Comparison of ENCODE assay signal across 9 cellular contexts in genomic region chr11:103659138-103659734, GRCh38.
DNase-seq lines count a peak whose midpoint lies in the region; ATAC-seq and TF ChIP-seq lines count a peak whose summit lies in the region.
"Had no signal": no experiment of that assay in that cellular context is flagged by ENCODE, and none has a peak within 500 bp of the region (broad histone marks: within the 10 kb centered on the region; RNA-seq: fewer than 3 reads in every experiment).

No MANE protein-coding gene starts in this region.

- in situ Hi-C loops in Caki2 (cut with HindIII; ENCODE audit: low pct_unique_long_range_greater_than_20kb, low sequenced_read_pairs) = no loop called here

- ATAC-seq in SK-N-SH treated with all-trans-retinoic acid at 6 μM for 48 hours (peak; percentile 99), GM18861 (IDR thresholded peaks at IDR 0.05; ENCODE audit: unreplicated experiment) (no peak)

- DNase-seq in Caki2 (ENCODE audit: low read depth) (peak; percentile 33), HPDE6-E6E7 (ENCODE audit: extremely low spot score) (peak; percentile 16), kidney glomerular epithelial cell (lab: John Stamatoyannopoulos, UW) (peak; percentile 58), GM19240 (ENCODE audit: insufficient read length, low spot score) (no peak), epidermal melanocyte (ENCODE audit: insufficient read length, low spot score) (no peak), hypothalamus (lab: John Stamatoyannopoulos, UW) (no peak)
- DNase-seq: mesenchymal stem cell had no signal

TF ChIP-seq in SK-N-SH treated with all-trans-retinoic acid at 6 μM for 48 hours, 23 proteins besides CTCF, POLR2A, EP300 and RAD21:
- TF ChIP-seq, protein P1, sequence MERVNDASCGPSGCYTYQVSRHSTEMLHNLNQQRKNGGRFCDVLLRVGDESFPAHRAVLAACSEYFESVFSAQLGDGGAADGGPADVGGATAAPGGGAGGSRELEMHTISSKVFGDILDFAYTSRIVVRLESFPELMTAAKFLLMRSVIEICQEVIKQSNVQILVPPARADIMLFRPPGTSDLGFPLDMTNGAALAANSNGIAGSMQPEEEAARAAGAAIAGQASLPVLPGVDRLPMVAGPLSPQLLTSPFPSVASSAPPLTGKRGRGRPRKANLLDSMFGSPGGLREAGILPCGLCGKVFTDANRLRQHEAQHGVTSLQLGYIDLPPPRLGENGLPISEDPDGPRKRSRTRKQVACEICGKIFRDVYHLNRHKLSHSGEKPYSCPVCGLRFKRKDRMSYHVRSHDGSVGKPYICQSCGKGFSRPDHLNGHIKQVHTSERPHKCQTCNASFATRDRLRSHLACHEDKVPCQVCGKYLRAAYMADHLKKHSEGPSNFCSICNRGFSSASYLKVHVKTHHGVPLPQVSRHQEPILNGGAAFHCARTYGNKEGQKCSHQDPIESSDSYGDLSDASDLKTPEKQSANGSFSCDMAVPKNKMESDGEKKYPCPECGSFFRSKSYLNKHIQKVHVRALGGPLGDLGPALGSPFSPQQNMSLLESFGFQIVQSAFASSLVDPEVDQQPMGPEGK (CRISPR knock-in tag; IDR thresholded peaks at IDR 0.05; ENCODE audit: borderline replicate concordance) = 0 out of 2 replicates have a peak, but pooled peaks have one; percentile 31
- TF ChIP-seq GLIS3 (CRISPR knock-in tag; IDR thresholded peaks at IDR 0.05) = no peak; the same call in 1 of the 2 replicates
- no peak for TF ChIP-seq ARNTL (CRISPR knock-in tag; IDR thresholded peaks at IDR 0.05; ENCODE audit: borderline replicate concordance, low read depth)
- no peak for TF ChIP-seq ZNF70 (CRISPR knock-in tag; IDR thresholded peaks at IDR 0.05)
- peak; percentile 100 for TF ChIP-seq ISL1 (CRISPR knock-in tag; IDR thresholded peaks at IDR 0.05)
- peak; percentile 91 for TF ChIP-seq CSRNP3 (CRISPR knock-in tag; IDR thresholded peaks at IDR 0.05)
- TF ChIP-seq, protein P2, sequence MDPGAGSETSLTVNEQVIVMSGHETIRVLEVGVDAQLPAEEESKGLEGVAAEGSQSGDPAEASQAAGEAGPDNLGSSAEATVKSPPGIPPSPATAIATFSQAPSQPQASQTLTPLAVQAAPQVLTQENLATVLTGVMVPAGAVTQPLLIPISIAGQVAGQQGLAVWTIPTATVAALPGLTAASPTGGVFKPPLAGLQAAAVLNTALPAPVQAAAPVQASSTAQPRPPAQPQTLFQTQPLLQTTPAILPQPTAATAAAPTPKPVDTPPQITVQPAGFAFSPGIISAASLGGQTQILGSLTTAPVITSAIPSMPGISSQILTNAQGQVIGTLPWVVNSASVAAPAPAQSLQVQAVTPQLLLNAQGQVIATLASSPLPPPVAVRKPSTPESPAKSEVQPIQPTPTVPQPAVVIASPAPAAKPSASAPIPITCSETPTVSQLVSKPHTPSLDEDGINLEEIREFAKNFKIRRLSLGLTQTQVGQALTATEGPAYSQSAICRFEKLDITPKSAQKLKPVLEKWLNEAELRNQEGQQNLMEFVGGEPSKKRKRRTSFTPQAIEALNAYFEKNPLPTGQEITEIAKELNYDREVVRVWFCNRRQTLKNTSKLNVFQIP (CRISPR knock-in tag; IDR thresholded peaks at IDR 0.05; ENCODE audit: borderline replicate concordance, low read depth) = peak; percentile 71; the same call in 1 of the 2 replicates
- TF ChIP-seq TOX (CRISPR knock-in tag; IDR thresholded peaks at IDR 0.05; ENCODE audit: borderline replicate concordance) = no peak
- peak; percentile 56; the same call in 1 of the 2 replicates for TF ChIP-seq TCF4 (CRISPR knock-in tag; IDR thresholded peaks at IDR 0.05; ENCODE audit: borderline replicate concordance)
- no peak for TF ChIP-seq PPARA (CRISPR knock-in tag; IDR thresholded peaks at IDR 0.05; ENCODE audit: borderline replicate concordance)
- no peak for TF ChIP-seq OSR1 (CRISPR knock-in tag; IDR thresholded peaks at IDR 0.05)
- no peak for TF ChIP-seq ZFP3 (CRISPR knock-in tag; IDR thresholded peaks at IDR 0.05)
- no peak; the same call in 1 of the 2 replicates for TF ChIP-seq RARB (CRISPR knock-in tag; IDR thresholded peaks at IDR 0.05)
- TF ChIP-seq SNAI2 (CRISPR knock-in tag; IDR thresholded peaks at IDR 0.05) = no peak; the same call in 1 of the 2 replicates
- TF ChIP-seq ESRRG (CRISPR knock-in tag; IDR thresholded peaks at IDR 0.05) = no peak
- TF ChIP-seq ZNF8 (CRISPR knock-in tag; IDR thresholded peaks at IDR 0.05) = peak; percentile 49; the same call in 1 of the 2 replicates
- peak; percentile 80; the same call in 1 of the 2 replicates for TF ChIP-seq ZC3H10 (CRISPR knock-in tag; IDR thresholded peaks at IDR 0.05)
- peak; percentile 88 for TF ChIP-seq CREB5 (CRISPR knock-in tag; IDR thresholded peaks at IDR 0.05; ENCODE audit: low read depth)
- TF ChIP-seq CSDC2 (CRISPR knock-in tag; IDR thresholded peaks at IDR 0.05) = 0 out of 2 replicates have a peak, but pooled peaks have one; percentile 14
- TF ChIP-seq ZFP30 (CRISPR knock-in tag; IDR thresholded peaks at IDR 0.05) = no peak
- TF ChIP-seq ZNF565 (CRISPR knock-in tag; conservative IDR thresholded peaks at IDR 0.05; ENCODE audit: low read depth) = no peak
- peak; percentile 73; the same call in 1 of the 2 replicates for TF ChIP-seq TSHZ2 (CRISPR knock-in tag; IDR thresholded peaks at IDR 0.05)
- TF ChIP-seq BACH2 (CRISPR knock-in tag; IDR thresholded peaks at IDR 0.05; ENCODE audit: borderline replicate concordance) = no peak

Comparison
In these comparisons a context has a peak if more than half of its experiments do, and no peak if none do; other contexts are left out.
1. DNase-seq: peak in Caki2 (single experiment), HPDE6-E6E7 (single experiment) and kidney glomerular epithelial cell (single experiment); none in GM19240 (single experiment), epidermal melanocyte (single experiment) and hypothalamus (0 of 51).